In genomic region chr9:134328341-134328840, GRCh38 we compare ENCODE assay signal across 10 cellular contexts. TPM values are rescaled to one million over a fixed set of nuclear protein-coding genes. Genes with fewer than 3 reads are reported as not detected.
DNase-seq lines count a peak whose midpoint lies in the region; ATAC-seq, FAIRE-seq and TF ChIP-seq lines count a peak whose summit lies in the region.
"Had no signal": no experiment of that assay in that cellular context is flagged by ENCODE, and none has a peak within 500 bp of the region (broad histone marks: within the 10 kb centered on the region; RNA-seq: fewer than 3 reads in every experiment).

No MANE protein-coding gene starts in this region.

- intact Hi-C loops in K562 (cut with micrococcal nuclease) = loop anchor here (10.0 kb wide), 1 partner anchor 154 kb away; no protein-coding TSS in a partner anchor
- intact Hi-C loops in gastrocnemius medialis (cut with DNase I; ENCODE audit: low total_unique reads) = loop anchor here (5.0 to 10.0 kb wide), 4 partner anchors 46 to 261 kb away; partner anchors contain the start of gene BRD3

- H3K4me3 ChIP-seq in GM23248 (peak overlapping the region; percentile 85), K562 (no peak overlapping the region), right atrium auricular region (peak overlapping the region; percentile 73 to 80), gastrocnemius medialis (peak overlapping the region; percentile 78 to 88 (median 83)), MM.1S (ENCODE audit: low read length) (no peak overlapping the region)

- POLR2A ChIA-PET in K562 (lab: Yijun Ruan, JAX) = interaction anchor here (1.0 to 1.9 kb wide), 3 partner anchors 12 to 130 kb away, joined by 3 to 12 read pairs (median 5); no protein-coding TSS in a partner anchor

- no peak for TF ChIP-seq POLR2A in K562 (conservative IDR thresholded peaks at IDR 0.05)
- peak in 1 of 2 donors; percentile 37 for TF ChIP-seq POLR2A in gastrocnemius medialis (IDR thresholded peaks at IDR 0.05)

- H2AFZ ChIP-seq in GM23248 (peak overlapping the region; percentile 25), K562 (ENCODE audit: low read depth, low read length) (no peak overlapping the region), MM.1S (ENCODE audit: low read length) (no peak overlapping the region)

- in situ Hi-C loops in GM23248 (cut with MboI) = no loop called here
- in situ Hi-C loops in K562 (cut with MboI) = no loop called here
- in situ Hi-C loops in gastrocnemius medialis (cut with MboI; ENCODE audit: low sequenced_read_pairs in 4 of 4) = loop anchor here in 2 of 4 donors (10.0 to 25.0 kb wide), 2 partner anchors 109 to 164 kb away; partner anchors contain the start of gene RNU6ATAC (in 1 of the 2)

- H3F3A ChIP-seq in GM23248 (ENCODE audit: insufficient read depth) = peaks cover 8% of the 10 kb centered on the region; the same call in 1 of the 2 replicates
- peaks cover 10% of the 10 kb centered on the region for H3F3A ChIP-seq in MM.1S (ENCODE audit: insufficient read depth, low read length)

- H3K9me3 ChIP-seq in GM23248 (ENCODE audit: low read depth) = no peaks in the 10 kb centered on the region
- no peaks in the 10 kb centered on the region for H3K9me3 ChIP-seq in K562 (replicated peaks; ENCODE audit: control insufficient read depth, insufficient read depth, low read depth, low read length)
- H3K9me3 ChIP-seq in right atrium auricular region = no peaks in the 10 kb centered on the region
- no peaks in the 10 kb centered on the region for H3K9me3 ChIP-seq in gastrocnemius medialis
- H3K9me3 ChIP-seq in MM.1S (replicated peaks; ENCODE audit: insufficient read depth, low read length) = no peaks in the 10 kb centered on the region

- H3K9ac ChIP-seq in GM23248 (peak overlapping the region; percentile 84), K562 (ENCODE audit: insufficient read depth in 1 of 2, low read depth in 2 of 2, low read length in 2 of 2) (peak overlapping the region in 1 of 2 experiments; percentile 94; a peak in 2 of 4 replicates), MM.1S (ENCODE audit: low read length) (no peak overlapping the region)

- no TSS peak for BruUV-seq in K562 (replicated peaks; lab: Mats Ljungman, UMichigan)

- H3K9me2 ChIP-seq in GM23248 (ENCODE audit: insufficient read depth) = no peaks in the 10 kb centered on the region
- no peaks in the 10 kb centered on the region for H3K9me2 ChIP-seq in MM.1S (replicated peaks; ENCODE audit: insufficient read depth, low read length)

- H3K27ac ChIP-seq in GM23248 = peak overlapping the region; percentile 86
- H3K27ac ChIP-seq in K562 (ENCODE audit: extremely low read depth, low read depth, low read length) = no peak overlapping the region
- H3K27ac ChIP-seq in right atrium auricular region = peak overlapping the region; percentile 88 to 89
- peak overlapping the region; percentile 94 to 99 (median 96) for H3K27ac ChIP-seq in gastrocnemius medialis
- no peak overlapping the region for H3K27ac ChIP-seq in MM.1S (ENCODE audit: low read length)

- peak; percentile 48 for FAIRE-seq in K562 (lab: Jason Lieb, UNC)
- no peak for FAIRE-seq in GM19239 (lab: Jason Lieb, UNC)
- FAIRE-seq: GM12891 had no signal

- TF ChIP-seq EP300 in K562 (IDR thresholded peaks at IDR 0.05; ENCODE audit: low read length) = no peak

- ATAC-seq in K562 = no peak
- peak; percentile 6 to 10 for ATAC-seq in gastrocnemius medialis
- no peak for ATAC-seq in GM18511 (IDR thresholded peaks at IDR 0.05; ENCODE audit: unreplicated experiment)
- ATAC-seq: stimulated activated naive CD8-positive, alpha-beta T cell treated with anti-CD3 and anti-CD28 coated beads, Interleukin-15, amount 100 ng/mL, for 72 hours had no signal

- CTCF ChIA-PET in K562 (lab: Yijun Ruan, JAX; ENCODE audit: low intra/inter-chr PET ratio) = no interaction called here

- H3K4me1 ChIP-seq in GM23248 (ENCODE audit: insufficient read depth) = peaks cover 22% of the 10 kb centered on the region
- peaks cover 20 to 90% of the 10 kb centered on the region in 2 experiments for H3K4me1 ChIP-seq in K562 (replicated peaks in 1 of 2; ENCODE audit: control insufficient read depth in 2 of 2, insufficient read depth in 2 of 2, low read length in 2 of 2)
- H3K4me1 ChIP-seq in right atrium auricular region = peaks cover 0 to 82% of the 10 kb centered on the region in 2 donors
- peaks cover 61 to 69% of the 10 kb centered on the region in 2 donors for H3K4me1 ChIP-seq in gastrocnemius medialis
- no peaks in the 10 kb centered on the region for H3K4me1 ChIP-seq in MM.1S (ENCODE audit: low read length)

- H4K20me1 ChIP-seq in GM23248 (ENCODE audit: insufficient read depth) = no peaks in the 10 kb centered on the region; the same call in 1 of the 2 replicates
- H4K20me1 ChIP-seq in K562 (replicated peaks; ENCODE audit: control insufficient read depth, insufficient read depth, low read length) = peaks cover 29% of the 10 kb centered on the region
- no peaks in the 10 kb centered on the region for H4K20me1 ChIP-seq in MM.1S (ENCODE audit: insufficient read depth, low read length)

- H3K79me2 ChIP-seq in GM23248 (ENCODE audit: insufficient read depth) (peaks cover 66% of the 10 kb centered on the region), K562 (ENCODE audit: control insufficient read depth, insufficient read depth, low read length) (peaks cover 66% of the 10 kb centered on the region), MM.1S (ENCODE audit: low read length) (peaks cover 58% of the 10 kb centered on the region)

- WGBS in GM23248 (ENCODE audit: low coverage in 1 of 2, low lambda C conversion rate in 2 of 2, missing lambda C conversion rate in 2 of 2), 2 experiments = 3 to 4% methylated on average over 16 of the region's 16 CpGs
- WGBS in K562 (ENCODE audit: insufficient coverage, low coverage, missing lambda C conversion rate) = 65% methylated on average over 11 of the region's 16 CpGs

- no peak for TF ChIP-seq CTCF in K562 (IDR thresholded peaks at IDR 0.05 in 2 of 3, conservative IDR thresholded peaks at IDR 0.05 in 1 of 3; ENCODE audit: insufficient read depth in 2 of 3, low read depth in 1 of 3, low read length in 3 of 3)
- TF ChIP-seq CTCF in right atrium auricular region (IDR thresholded peaks at IDR 0.05) = no peak
- no peak for TF ChIP-seq CTCF in gastrocnemius medialis (IDR thresholded peaks at IDR 0.05 in 4 of 5, conservative IDR thresholded peaks at IDR 0.05 in 1 of 5)
- TF ChIP-seq CTCF in MM.1S (IDR thresholded peaks at IDR 0.05; ENCODE audit: low read length) = no peak

- H3K27me3 ChIP-seq in GM23248 (replicated peaks; ENCODE audit: insufficient read depth) (no peaks in the 10 kb centered on the region), K562 (ENCODE audit: control insufficient read depth in 2 of 2, insufficient read depth in 2 of 2, low read length in 2 of 2) (no peaks in the 10 kb centered on the region), right atrium auricular region (no peaks in the 10 kb centered on the region), gastrocnemius medialis (no peaks in the 10 kb centered on the region), MM.1S (replicated peaks; ENCODE audit: insufficient read depth, low read length) (peaks cover 13% of the 10 kb centered on the region)

- TF ChIP-seq RAD21 in K562 (CRISPR knock-in tag; conservative IDR thresholded peaks at IDR 0.05 in 1 of 2, IDR thresholded peaks at IDR 0.05 in 1 of 2) = no peak

- DNase-seq in GM23248 = peak; percentile 68
- no peak for DNase-seq in K562 (ENCODE audit: extremely low read depth in 1 of 4, low spot score in 3 of 4)
- no peak for DNase-seq in right atrium auricular region (ENCODE audit: low spot score)
- no peak for DNase-seq in gastrocnemius medialis
- DNase-seq in MM.1S = no peak
- DNase-seq in NCI-H526 treated with DMSO at 0.1 percent for 48 hours (lab: John Stamatoyannopoulos, UW) = no peak
- DNase-seq in GM19239 (ENCODE audit: insufficient read length, low spot score) = no peak
- DNase-seq: stimulated activated naive CD8-positive, alpha-beta T cell treated with anti-CD3 and anti-CD28 coated beads, Interleukin-15, amount 100 ng/mL, for 72 hours had no signal

- H3K36me3 ChIP-seq in GM23248 (ENCODE audit: low read depth) (no peaks in the 10 kb centered on the region), K562 (ENCODE audit: control insufficient read depth, insufficient read depth, low read length) (no peaks in the 10 kb centered on the region), right atrium auricular region (no peaks in the 10 kb centered on the region), gastrocnemius medialis (no peaks in the 10 kb centered on the region), MM.1S (replicated peaks; ENCODE audit: insufficient read depth, low read length) (no peaks in the 10 kb centered on the region)

- H3K9me1 ChIP-seq in K562 (ENCODE audit: control insufficient read depth, insufficient read depth, low read length) = peaks cover 9% of the 10 kb centered on the region

- H3K4me2 ChIP-seq in GM23248 (ENCODE audit: unreplicated experiment) (peak overlapping the region; percentile 83), K562 (ENCODE audit: insufficient read depth, low read length) (peak overlapping the region; percentile 76; the same call in 1 of the 2 replicates), MM.1S (ENCODE audit: low read depth, low read length) (no peak overlapping the region)

TF ChIP-seq in K562, 482 proteins besides CTCF, POLR2A, EP300 and RAD21 (continues in another document):
- TF ChIP-seq ZNF217 (CRISPR knock-in tag; IDR thresholded peaks at IDR 0.05) = no peak
- TF ChIP-seq CBFA2T2 (conservative IDR thresholded peaks at IDR 0.05) = no peak

RNA-seq across cellular contexts. Expression of gene RXRA, which starts 2.1 kb away (rescaled TPM):
- 26.1 and 34.8 TPM in 2 replicates for total RNA-seq in GM23248 (2014; rRNA removed; shearing (Covaris generic))
- 3.5 and 3.9 TPM in 2 replicates for polyA plus RNA-seq in GM23248 (2016; fragmentation: Nextera tagmentation; extraction: Ambion mirVana)
- total RNA-seq in K562 (2011; cell fraction: chromatin; rRNA removed; ENCODE audit: low replicate concordance) = 9.2 and 26.3 TPM in 2 replicates
- total RNA-seq in K562 (2011; cell fraction: nucleolus; rRNA removed) = 12.6 and 15.3 TPM in 2 replicates
- 9.4 and 10.3 TPM in 2 replicates for total RNA-seq in K562 (2011; cell fraction: nucleoplasm; rRNA removed)
- total RNA-seq in K562 (2014; rRNA removed) = 9.6 and 11.0 TPM in 2 replicates
- 1.5 and 1.8 TPM in 2 replicates for total RNA-seq in K562 (2014; rRNA removed; fragmentation: Illumina TruSeq; extraction: Trizol)
- total RNA-seq in K562 (2015; rRNA removed; fragmentation: Illumina TruSeq; extraction: Trizol) = 4.2 and 5.7 TPM in 2 replicates
- total RNA-seq in K562 (2021) = 21.4 and 23.6 TPM in 2 replicates
- polyA plus RNA-seq in K562 (2011; rRNA removed) = 4.0 and 4.6 TPM in 2 replicates
- 8.4 and 14.0 TPM in 2 replicates for polyA plus RNA-seq in K562 (2011; cell fraction: cytosol; rRNA removed)
- 7.8 and 14.2 TPM in 2 replicates for polyA plus RNA-seq in K562 (2011; cell fraction: nucleus; rRNA removed)
- 13.9 and 14.6 TPM in 2 replicates for polyA plus RNA-seq in K562 (2012)
- 5.2 and 14.5 TPM in 2 replicates for polyA plus RNA-seq in K562 (2014; fragmentation: Illumina TruSeq; extraction: Trizol)
- under 1 TPM; 0.35 to 0.56 TPM for polyA plus RNA-seq in K562 (2014; fragmentation: Nextera tagmentation; extraction: Ambion mirVana)
- polyA plus RNA-seq in K562 (2014; rRNA removed) = 6.8 and 14.8 TPM in 2 replicates
- 2.2 and 4.3 TPM in 2 replicates for polyA minus RNA-seq in K562 (2011; rRNA and poly(A)+ RNA removed)
- 13.6 and 24.3 TPM in 2 replicates for polyA minus RNA-seq in K562 (2011; cell fraction: cytosol; rRNA and poly(A)+ RNA removed)
- polyA minus RNA-seq in K562 (2011; cell fraction: nucleus; rRNA and poly(A)+ RNA removed) = 6.7 and 8.4 TPM in 2 replicates
- 10 to 100 TPM; 34.5 to 50.8 TPM for total RNA-seq in right atrium auricular region
- total RNA-seq in gastrocnemius medialis = 100 to 1,000 TPM in 3 of 4 donors, 10 to 100 TPM in 1; 70.8 to 224 (median 160) TPM

Comparison
In these comparisons a context has a peak if more than half of its experiments do, and no peak if none do; other contexts are left out.
1. H3K27ac ChIP-seq: peak in GM23248 (single experiment), right atrium auricular region (2 of 2) and gastrocnemius medialis (4 of 4); none in K562 (single experiment) and MM.1S (single experiment).
2. H3K4me3 ChIP-seq: peak in GM23248 (single experiment), right atrium auricular region (2 of 2) and gastrocnemius medialis (4 of 4); none in K562 (single experiment) and MM.1S (single experiment).
3. ATAC-seq: peak in gastrocnemius medialis (2 of 2); none in K562 (single experiment) and GM18511 (single experiment).